Comparison of ENCODE assay signal across 21 cellular contexts in the genomic region with DNA sequence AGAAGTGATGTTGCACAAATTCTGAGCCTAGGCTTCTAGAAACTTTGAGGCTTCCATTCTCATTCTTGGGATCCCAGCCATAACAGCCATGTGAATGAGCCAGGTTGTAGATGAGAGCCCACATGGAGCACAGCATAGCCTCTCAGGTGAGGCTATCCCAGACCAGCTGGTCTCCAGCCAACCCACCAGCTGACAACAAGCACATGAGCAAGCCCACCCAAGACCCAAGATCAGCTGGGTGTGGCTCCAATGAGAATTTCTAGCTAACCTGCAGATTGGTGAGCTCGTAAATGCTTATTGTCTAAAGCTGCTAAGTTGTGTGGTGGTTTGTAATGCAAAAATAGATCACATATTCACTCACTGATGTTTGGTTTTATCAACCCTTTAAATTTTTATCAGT. TPM values are rescaled to one million over a fixed set of nuclear protein-coding genes. Genes with fewer than 3 reads are reported as not detected.
DNase-seq lines count a peak whose midpoint lies in the region; ATAC-seq and TF ChIP-seq lines count a peak whose summit lies in the region.
"Had no signal": no experiment of that assay in that cellular context is flagged by ENCODE, and none has a peak within 500 bp of the region (broad histone marks: within the 10 kb centered on the region; RNA-seq: fewer than 3 reads in every experiment).

No MANE protein-coding gene starts in this region.

- H3K4me3 ChIP-seq in right atrium auricular region (no peak overlapping the region), GM23338 (no peak overlapping the region)
- H3K4me3 ChIP-seq: A549; BLaER1 treated with 17β-estradiol and CSF1 and Interleukin-3, amounts not matched to agents 10 nM and 100 nM had no signal

- H3K4me2 ChIP-seq in GM23338 = peak overlapping the region; percentile 48; the same call in 1 of the 2 replicates
- H3K4me2 ChIP-seq: A549; BLaER1 treated with 17β-estradiol and CSF1 and Interleukin-3, amounts not matched to agents 10 nM and 100 nM had no signal

- no peaks in the 10 kb centered on the region for H4K20me1 ChIP-seq in GM23338 (replicated peaks; ENCODE audit: insufficient read depth)
- H4K20me1 ChIP-seq: BLaER1 treated with 17β-estradiol and CSF1 and Interleukin-3, amounts not matched to agents 10 nM and 100 nM had no signal

- peaks cover 0 to 4% of the 10 kb centered on the region in 2 donors for H3K9me3 ChIP-seq in right atrium auricular region
- H3K9me3 ChIP-seq in T-helper 17 cell (ENCODE audit: control insufficient read depth, low read length, poor library complexity, severe bottlenecking) = peaks cover 3% of the 10 kb centered on the region

- H3K27ac ChIP-seq in right atrium auricular region = no peak overlapping the region
- no peak overlapping the region for H3K27ac ChIP-seq in GM23338 (ENCODE audit: low read depth)
- H3K27ac ChIP-seq: A549; BLaER1 treated with 17β-estradiol and CSF1 and Interleukin-3, amounts not matched to agents 10 nM and 100 nM had no signal

- no peak overlapping the region for H2AFZ ChIP-seq in GM23338

- no peaks in the 10 kb centered on the region for H3K79me2 ChIP-seq in GM23338 (replicated peaks; ENCODE audit: insufficient read depth)

- H3K36me3 ChIP-seq in right atrium auricular region = no peaks in the 10 kb centered on the region
- no peaks in the 10 kb centered on the region for H3K36me3 ChIP-seq in GM23338 (ENCODE audit: insufficient read depth)
- H3K36me3 ChIP-seq: BE2C; BLaER1 treated with 17β-estradiol and CSF1 and Interleukin-3, amounts not matched to agents 10 nM and 100 nM had no signal

- H3K36me3 Mint-ChIP-seq in GM23338 (ENCODE audit: low read depth) (no peaks in the 10 kb centered on the region), T-helper 17 cell (ENCODE audit: low read depth) (no peaks in the 10 kb centered on the region)
- H3K36me3 Mint-ChIP-seq: CD14-positive monocyte had no signal

- peaks cover 4% of the 10 kb centered on the region for H3K9me3 Mint-ChIP-seq in GM23338

- peaks cover 4% of the 10 kb centered on the region for H3K27me3 Mint-ChIP-seq in GM23338 (ENCODE audit: insufficient read depth, low read depth, poor library complexity)
- peaks cover 9% of the 10 kb centered on the region for H3K27me3 Mint-ChIP-seq in T-helper 17 cell
- H3K27me3 Mint-ChIP-seq: CD4-positive, alpha-beta T cell had no signal

- no peak for ATAC-seq in left ventricle myocardium superior
- no peak for ATAC-seq in GM23338
- ATAC-seq in T-helper 17 cell = no peak
- ATAC-seq: A549 had no signal

- H3K4me1 Mint-ChIP-seq in GM23338 = peaks cover 23% of the 10 kb centered on the region; the same call in 2 of the 3 replicates
- no peaks in the 10 kb centered on the region for H3K4me1 Mint-ChIP-seq in T-helper 17 cell
- H3K4me1 Mint-ChIP-seq: CD8-positive, alpha-beta memory T cell had no signal

- intact Hi-C loops in left ventricle myocardium superior (cut with micrococcal nuclease) = no loop called here

- H3K4me1 ChIP-seq in right atrium auricular region (no peaks in the 10 kb centered on the region), GM23338 (ENCODE audit: insufficient read depth) (peaks cover 18% of the 10 kb centered on the region)
- H3K4me1 ChIP-seq: A549; BLaER1 treated with 17β-estradiol and CSF1 and Interleukin-3, amounts not matched to agents 10 nM and 100 nM had no signal

- no peak for TF ChIP-seq CTCF in right atrium auricular region (IDR thresholded peaks at IDR 0.05)
- no peak for TF ChIP-seq CTCF in GM23338 (conservative IDR thresholded peaks at IDR 0.05; ENCODE audit: low read depth in 2 of 2)

- H3K27me3 ChIP-seq in right atrium auricular region = no peaks in the 10 kb centered on the region
- no peaks in the 10 kb centered on the region for H3K27me3 ChIP-seq in GM23338 (ENCODE audit: insufficient read depth)
- H3K27me3 ChIP-seq: BE2C; BLaER1 treated with 17β-estradiol and CSF1 and Interleukin-3, amounts not matched to agents 10 nM and 100 nM had no signal

- no peak overlapping the region for H3K27ac Mint-ChIP-seq in GM23338
- no peak overlapping the region for H3K27ac Mint-ChIP-seq in T-helper 17 cell
- H3K27ac Mint-ChIP-seq: CD14-positive monocyte; CD4-positive, alpha-beta T cell; CD8-positive, alpha-beta memory T cell had no signal

- peak; percentile 23 for DNase-seq in right atrium auricular region (ENCODE audit: low spot score)
- DNase-seq in left ventricle myocardium superior = no peak
- no peak for DNase-seq in GM23338 (ENCODE audit: low spot score)
- DNase-seq in ecto neural progenitor cell (ENCODE audit: low spot score) = peak; percentile 12
- DNase-seq in T-helper 17 cell = no peak
- no peak for DNase-seq in NCI-H2227 (lab: John Stamatoyannopoulos, UW; ENCODE audit: unreplicated experiment)
- DNase-seq in SIG-M5 (lab: John Stamatoyannopoulos, UW) = no peak
- DNase-seq: 8988T; ACHN; AML-193; BE2C; CD4-positive, alpha-beta T cell; CD8-positive, alpha-beta memory T cell; DMS53; GF-D8; GOT3; HCEC 1CT had no signal

- H3K4me3 Mint-ChIP-seq in GM23338 = no peak overlapping the region
- no peak overlapping the region for H3K4me3 Mint-ChIP-seq in T-helper 17 cell
- H3K4me3 Mint-ChIP-seq: CD14-positive monocyte; CD4-positive, alpha-beta T cell; CD8-positive, alpha-beta memory T cell had no signal

- H3K9me2 ChIP-seq in GM23338 (ENCODE audit: insufficient read depth) = no peaks in the 10 kb centered on the region

- H3F3A ChIP-seq in GM23338 (replicated peaks; ENCODE audit: low read depth) = no peaks in the 10 kb centered on the region

TF ChIP-seq in GM23338, 12 proteins besides CTCF, POLR2A, EP300 and RAD21 (continues in another document):
- TF ChIP-seq POLR2AphosphoS5 (IDR thresholded peaks at IDR 0.05; ENCODE audit: low read depth) (no peak), CREB1 (CRISPR knock-in tag; IDR thresholded peaks at IDR 0.05; ENCODE audit: low read depth) (no peak), EZH2 (IDR thresholded peaks at IDR 0.05; ENCODE audit: low read depth, unreplicated experiment) (no peak), EZH2phosphoT487 (IDR thresholded peaks at IDR 0.05; ENCODE audit: unreplicated experiment) (no peak), NANOG (IDR thresholded peaks at IDR 0.05; ENCODE audit: borderline replicate concordance) (no peak), ZNF114 (CRISPR knock-in tag; IDR thresholded peaks at IDR 0.05) (no peak), STAT1 (IDR thresholded peaks at IDR 0.05; ENCODE audit: unreplicated experiment) (no peak)
- TF ChIP-seq, protein P1, sequence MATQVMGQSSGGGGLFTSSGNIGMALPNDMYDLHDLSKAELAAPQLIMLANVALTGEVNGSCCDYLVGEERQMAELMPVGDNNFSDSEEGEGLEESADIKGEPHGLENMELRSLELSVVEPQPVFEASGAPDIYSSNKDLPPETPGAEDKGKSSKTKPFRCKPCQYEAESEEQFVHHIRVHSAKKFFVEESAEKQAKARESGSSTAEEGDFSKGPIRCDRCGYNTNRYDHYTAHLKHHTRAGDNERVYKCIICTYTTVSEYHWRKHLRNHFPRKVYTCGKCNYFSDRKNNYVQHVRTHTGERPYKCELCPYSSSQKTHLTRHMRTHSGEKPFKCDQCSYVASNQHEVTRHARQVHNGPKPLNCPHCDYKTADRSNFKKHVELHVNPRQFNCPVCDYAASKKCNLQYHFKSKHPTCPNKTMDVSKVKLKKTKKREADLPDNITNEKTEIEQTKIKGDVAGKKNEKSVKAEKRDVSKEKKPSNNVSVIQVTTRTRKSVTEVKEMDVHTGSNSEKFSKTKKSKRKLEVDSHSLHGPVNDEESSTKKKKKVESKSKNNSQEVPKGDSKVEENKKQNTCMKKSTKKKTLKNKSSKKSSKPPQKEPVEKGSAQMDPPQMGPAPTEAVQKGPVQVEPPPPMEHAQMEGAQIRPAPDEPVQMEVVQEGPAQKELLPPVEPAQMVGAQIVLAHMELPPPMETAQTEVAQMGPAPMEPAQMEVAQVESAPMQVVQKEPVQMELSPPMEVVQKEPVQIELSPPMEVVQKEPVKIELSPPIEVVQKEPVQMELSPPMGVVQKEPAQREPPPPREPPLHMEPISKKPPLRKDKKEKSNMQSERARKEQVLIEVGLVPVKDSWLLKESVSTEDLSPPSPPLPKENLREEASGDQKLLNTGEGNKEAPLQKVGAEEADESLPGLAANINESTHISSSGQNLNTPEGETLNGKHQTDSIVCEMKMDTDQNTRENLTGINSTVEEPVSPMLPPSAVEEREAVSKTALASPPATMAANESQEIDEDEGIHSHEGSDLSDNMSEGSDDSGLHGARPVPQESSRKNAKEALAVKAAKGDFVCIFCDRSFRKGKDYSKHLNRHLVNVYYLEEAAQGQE (IDR thresholded peaks at IDR 0.05; ENCODE audit: unreplicated experiment) = no peak
- TF ChIP-seq, protein P2, sequence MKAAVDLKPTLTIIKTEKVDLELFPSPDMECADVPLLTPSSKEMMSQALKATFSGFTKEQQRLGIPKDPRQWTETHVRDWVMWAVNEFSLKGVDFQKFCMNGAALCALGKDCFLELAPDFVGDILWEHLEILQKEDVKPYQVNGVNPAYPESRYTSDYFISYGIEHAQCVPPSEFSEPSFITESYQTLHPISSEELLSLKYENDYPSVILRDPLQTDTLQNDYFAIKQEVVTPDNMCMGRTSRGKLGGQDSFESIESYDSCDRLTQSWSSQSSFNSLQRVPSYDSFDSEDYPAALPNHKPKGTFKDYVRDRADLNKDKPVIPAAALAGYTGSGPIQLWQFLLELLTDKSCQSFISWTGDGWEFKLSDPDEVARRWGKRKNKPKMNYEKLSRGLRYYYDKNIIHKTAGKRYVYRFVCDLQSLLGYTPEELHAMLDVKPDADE (IDR thresholded peaks at IDR 0.05) = no peak

RNA-seq across cellular contexts. Expression of a gene that starts 14.4 kb away (rescaled TPM):
- total RNA-seq in right atrium auricular region = under 1 TPM; 0.33 to 0.59 TPM
- 20.6 TPM for total RNA-seq in left ventricle myocardium superior
- total RNA-seq in GM23338 (2014; rRNA removed; shearing (Covaris generic)) = not detected in 2 replicates
- not detected in 2 replicates for polyA plus RNA-seq in GM23338 (2016; fragmentation: Nextera tagmentation; extraction: Ambion mirVana)
- total RNA-seq in T-helper 17 cell = not detected
- total RNA-seq: CD4-positive, alpha-beta T cell; CD8-positive, alpha-beta memory T cell; G401 had no signal

Comparison
In these comparisons a context has a peak if more than half of its experiments do, and no peak if none do; other contexts are left out.
1. DNase-seq: peak in right atrium auricular region (single experiment) and ecto neural progenitor cell (single experiment); none in left ventricle myocardium superior (single experiment), GM23338 (single experiment), T-helper 17 cell (0 of 3), NCI-H2227 (single experiment) and SIG-M5 (single experiment).
2. RNA of a gene that starts 14.4 kb away (total RNA-seq): 20.6 TPM in left ventricle myocardium superior (single experiment); 0.33 to 0.59 TPM in right atrium auricular region, not detected in T-helper 17 cell and not detected in GM23338; every median in the first group is over 10 times any median in the second.